In genomic region chr19:19558055-19558454, GRCh38 we compare ENCODE assay signal across 27 cellular contexts. TPM values are rescaled to one million over a fixed set of nuclear protein-coding genes. Genes with fewer than 3 reads are reported as not detected.
"Had no signal": no experiment of that assay in that cellular context is flagged by ENCODE, and none has a peak within 500 bp of the region (broad histone marks: within the 10 kb centered on the region; RNA-seq: fewer than 3 reads in every experiment).

No MANE protein-coding gene starts in this region.

- H3K27me3 Mint-ChIP-seq: activated CD4-positive, alpha-beta memory T cell treated with anti-CD3 and anti-CD28 coated beads for 36 hours; activated naive CD4-positive, alpha-beta T cell treated with anti-CD3 and anti-CD28 coated beads, Interleukin-2, amount 50 U/mL, for 24 hours had no signal

- H3K4me2 ChIP-seq: hepatocyte had no signal

- H3K36me3 ChIP-seq: uterus had no signal

- H3K27ac Mint-ChIP-seq: activated CD4-positive, alpha-beta memory T cell treated with anti-CD3 and anti-CD28 coated beads for 36 hours; activated naive CD4-positive, alpha-beta T cell treated with anti-CD3 and anti-CD28 coated beads, Interleukin-2, amount 50 U/mL, for 24 hours had no signal

- H3K9ac ChIP-seq: parathyroid adenoma had no signal

- FAIRE-seq: frontal cortex, keratinocyte had no signal

- H3K4me1 ChIP-seq: body of pancreas, parathyroid adenoma, psoas muscle, testis, uterus had no signal

- H3K36me3 Mint-ChIP-seq: activated naive CD4-positive, alpha-beta T cell treated with anti-CD3 and anti-CD28 coated beads, Interleukin-2, amount 50 U/mL, for 24 hours had no signal

- DNase-seq: activated CD4-positive, alpha-beta memory T cell treated with anti-CD3 and anti-CD28 coated beads for 36 hours; activated CD4-positive, alpha-beta T cell treated with anti-CD3 and anti-CD28 coated beads for 4 hours; activated CD8-positive, alpha-beta memory T cell treated with anti-CD3 and anti-CD28 coated beads, Interleukin-2, amount 50 U/mL, for 4 hours; activated gamma-delta T cell; activated T-cell treated with anti-CD3 and anti-CD28 coated beads, Interleukin-2, amount 50 U/mL, for 1 hour; anterior cingulate cortex; body of pancreas; cerebellar nuclear complex; dorsolateral prefrontal cortex; effector memory CD4-positive, alpha-beta T cell; left colon; mammary epithelial cell; nucleus accumbens; psoas muscle; stimulated activated CD4-positive, alpha-beta T cell treated with anti-CD3 and anti-CD28 coated beads, Interleukin-15, amount 100 ng/mL, for 24 hours; stimulated activated CD4-positive, alpha-beta T cell treated with anti-CD3 and anti-CD28 coated beads, Interleukin-2, amount 100 ng/mL, for 24 hours; stimulated activated naive CD8-positive, alpha-beta T cell treated with anti-CD3 and anti-CD28 coated beads, Interleukin-15, Interleukin-2, amounts not matched to agents 100 U/mL and 50 U/mL, for 24 hours; testis; trophoblast cell; uterus had no signal

- H3K27me3 ChIP-seq: body of pancreas, dorsolateral prefrontal cortex, hepatocyte, testis, uterus had no signal

- H3K79me2 ChIP-seq: hepatocyte, parathyroid adenoma had no signal

- H3K9me3 Mint-ChIP-seq: activated CD4-positive, alpha-beta memory T cell treated with anti-CD3 and anti-CD28 coated beads for 36 hours; activated naive CD4-positive, alpha-beta T cell treated with anti-CD3 and anti-CD28 coated beads, Interleukin-2, amount 50 U/mL, for 24 hours; activated T-helper 1 cell treated with anti-CD3 and anti-CD28 coated beads, Interleukin-12 subunit alpha, Interleukin-12 subunit beta, Interleukin-2, Interleukin-4 antibody, amounts not matched to agents 30 ng/mL and 10 ng/mL and 1 ng/mL, durations not matched to agents 14 hours and 24 hours and 36 hours had no signal

- H2AFZ ChIP-seq: hepatocyte, parathyroid adenoma had no signal

- ATAC-seq: body of pancreas; left colon; psoas muscle; stimulated activated naive CD8-positive, alpha-beta T cell treated with anti-CD3 and anti-CD28 coated beads, Interleukin-15, Interleukin-2, amounts not matched to agents 100 U/mL and 50 U/mL, for 24 hours had no signal

- H3K4me3 ChIP-seq: body of pancreas, coronary artery, dorsolateral prefrontal cortex, hepatocyte, psoas muscle, testis, uterus had no signal

- H3K27ac ChIP-seq: body of pancreas, coronary artery, dorsolateral prefrontal cortex, hepatocyte, parathyroid adenoma, psoas muscle, testis, uterus had no signal

- H3K9me3 ChIP-seq: body of pancreas, psoas muscle, testis, uterus had no signal

- H3K4me3 Mint-ChIP-seq: activated CD4-positive, alpha-beta memory T cell treated with anti-CD3 and anti-CD28 coated beads for 36 hours; activated naive CD4-positive, alpha-beta T cell treated with anti-CD3 and anti-CD28 coated beads, Interleukin-2, amount 50 U/mL, for 24 hours; activated T-helper 1 cell treated with anti-CD3 and anti-CD28 coated beads, Interleukin-12 subunit alpha, Interleukin-12 subunit beta, Interleukin-2, Interleukin-4 antibody, amounts not matched to agents 30 ng/mL and 10 ng/mL and 1 ng/mL, durations not matched to agents 14 hours and 24 hours and 36 hours had no signal

RNA-seq across cellular contexts. Expression of gene CILP2, which starts 20.0 kb away (rescaled TPM):
- total RNA-seq: psoas muscle had no signal
